Comparison of ENCODE assay signal across 8 cellular contexts in the genomic region with DNA sequence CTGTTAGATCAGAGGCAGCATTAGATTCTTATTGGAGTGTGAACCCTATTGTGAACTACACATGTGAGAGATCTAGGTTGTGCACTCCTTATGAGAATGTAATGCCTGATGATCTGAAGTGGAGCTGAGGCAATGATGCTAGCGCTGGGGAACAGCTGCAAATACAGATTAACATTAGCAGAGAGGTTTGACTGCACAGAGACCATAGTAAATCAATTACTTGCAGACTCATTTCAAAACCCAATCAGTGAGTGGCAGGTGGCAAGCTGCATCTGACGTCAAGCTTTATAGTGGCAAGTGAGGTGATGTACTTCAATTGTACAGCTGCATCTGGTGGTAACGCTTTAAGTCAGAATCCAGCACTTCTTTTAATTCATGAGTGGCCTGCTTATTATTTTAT.
DNase-seq lines count a peak whose midpoint lies in the region; ATAC-seq and TF ChIP-seq lines count a peak whose summit lies in the region.
"Had no signal": no experiment of that assay in that cellular context is flagged by ENCODE, and none has a peak within 500 bp of the region (broad histone marks: within the 10 kb centered on the region; RNA-seq: fewer than 3 reads in every experiment).

No MANE protein-coding gene starts in this region.

- H3K79me2 ChIP-seq in osteoblast (ENCODE audit: insufficient read depth, low read length): no peaks in the 10 kb centered on the region

- ATAC-seq in GM18861 (IDR thresholded peaks at IDR 0.05; ENCODE audit: unreplicated experiment): peak; percentile 69
- peak; percentile 58 for ATAC-seq in GM21515 (IDR thresholded peaks at IDR 0.05; ENCODE audit: unreplicated experiment)
- ATAC-seq in HG03460 (IDR thresholded peaks at IDR 0.05; ENCODE audit: unreplicated experiment): peak; percentile 60
- ATAC-seq in activated T-helper 17 cell treated with anti-CD3 and anti-CD28 coated beads, Interleukin-2, amount 50 U/mL, for 72 hours (replicated peaks): peak; percentile 84
- ATAC-seq: gastroesophageal sphincter had no signal

- no peaks in the 10 kb centered on the region for H3K4me1 ChIP-seq in osteoblast (ENCODE audit: insufficient read depth, low read length)

- no peak overlapping the region for H3K4me3 ChIP-seq in osteoblast (ENCODE audit: insufficient read depth, low read length)
- H3K4me3 ChIP-seq: gastroesophageal sphincter had no signal

- DNase-seq in kidney tubule cell (ENCODE audit: low spot score) (no peak), osteoblast (ENCODE audit: insufficient read length, low spot score, missing footprints) (no peak), RKO (ENCODE audit: low spot score) (no peak)

- no peak overlapping the region for H3K4me2 ChIP-seq in osteoblast (ENCODE audit: insufficient read depth, low read length)

- no peaks in the 10 kb centered on the region for H3K4me1 Mint-ChIP-seq in activated T-helper 17 cell treated with anti-CD3 and anti-CD28 coated beads, Interleukin-2, amount 50 U/mL, for 72 hours

- TF ChIP-seq CTCF in osteoblast (IDR thresholded peaks at IDR 0.05; ENCODE audit: extremely low read depth, low read depth, low read length): no peak

- H4K20me1 ChIP-seq in osteoblast (ENCODE audit: insufficient read depth, low read length): no peaks in the 10 kb centered on the region

- no peak overlapping the region for H3K27ac ChIP-seq in osteoblast (ENCODE audit: low read depth, low read length)
- H3K27ac ChIP-seq: gastroesophageal sphincter had no signal

- H3K27ac Mint-ChIP-seq in activated T-helper 17 cell treated with anti-CD3 and anti-CD28 coated beads, Interleukin-2, amount 50 U/mL, for 72 hours: no peak overlapping the region

- H3K27me3 ChIP-seq in osteoblast (ENCODE audit: insufficient read depth, low read length): no peaks in the 10 kb centered on the region
- H3K27me3 ChIP-seq: gastroesophageal sphincter had no signal

- no peaks in the 10 kb centered on the region for H3K36me3 ChIP-seq in osteoblast (ENCODE audit: insufficient read depth, low read length)
- H3K36me3 ChIP-seq: gastroesophageal sphincter had no signal

- H3K27me3 Mint-ChIP-seq in activated T-helper 17 cell treated with anti-CD3 and anti-CD28 coated beads, Interleukin-2, amount 50 U/mL, for 72 hours: no peaks in the 10 kb centered on the region

- H3K4me3 Mint-ChIP-seq in activated T-helper 17 cell treated with anti-CD3 and anti-CD28 coated beads, Interleukin-2, amount 50 U/mL, for 72 hours: no peak overlapping the region

- no peak overlapping the region for H2AFZ ChIP-seq in osteoblast (ENCODE audit: low read length)

- no peaks in the 10 kb centered on the region for H3K9me3 Mint-ChIP-seq in activated T-helper 17 cell treated with anti-CD3 and anti-CD28 coated beads, Interleukin-2, amount 50 U/mL, for 72 hours

- H3K9me3 ChIP-seq in osteoblast (ENCODE audit: low read depth, low read length): no peaks in the 10 kb centered on the region
- H3K9me3 ChIP-seq: gastroesophageal sphincter had no signal

- peaks cover 2% of the 10 kb centered on the region for H3K36me3 Mint-ChIP-seq in activated T-helper 17 cell treated with anti-CD3 and anti-CD28 coated beads, Interleukin-2, amount 50 U/mL, for 72 hours (ENCODE audit: low read depth)
